ENCODE assay signal across 8 cellular contexts in genomic region chr1:60281360-60281932, GRCh38.
DNase-seq lines count a peak whose midpoint lies in the region; ATAC-seq and TF ChIP-seq lines count a peak whose summit lies in the region.

No MANE protein-coding gene starts in this region.

- no peak overlapping the region for H3K4me3 ChIP-seq in HAP-1
- H3K4me3 ChIP-seq in coronary artery: no peak overlapping the region
- H3K4me3 ChIP-seq in right lobe of liver: peak overlapping the region in 1 of 3 donors; percentile 11
- no peak overlapping the region for H3K4me3 ChIP-seq in tibial artery

- intact Hi-C loops in Right ventricle myocardium inferior (cut with DNase I) (loop anchor here (2.0 to 10.0 kb wide), 2 partner anchors 483 to 1573 kb away; no protein-coding TSS in a partner anchor), cardiac septum (cut with DNase I) (loop anchor here (5.0 to 10.0 kb wide), 3 partner anchors 481 to 1573 kb away; no protein-coding TSS in a partner anchor), right lobe of liver (cut with DNase I) (no loop called here), tibial artery (cut with DNase I; ENCODE audit: low total_unique reads) (loop anchor here (5.0 to 10.0 kb wide), 2 partner anchors 761 to 1183 kb away; no protein-coding TSS in a partner anchor)

- no peaks in the 10 kb centered on the region for H3K27me3 ChIP-seq in HAP-1 (ENCODE audit: low read depth)
- no peaks in the 10 kb centered on the region for H3K27me3 ChIP-seq in right lobe of liver
- no peaks in the 10 kb centered on the region for H3K27me3 ChIP-seq in tibial artery

- ATAC-seq in Right ventricle myocardium inferior: peak; percentile 88
- ATAC-seq in right lobe of liver: peak; percentile 96 to 99 (median 98)

- WGBS in right lobe of liver (ENCODE audit: insufficient coverage, low coverage, low lambda C conversion rate, missing lambda C conversion rate): 7% methylated on average over 9 of the region's 9 CpGs

- TF ChIP-seq POLR2A in right lobe of liver (IDR thresholded peaks at IDR 0.05): no peak

- H3K36me3 ChIP-seq in HAP-1 (replicated peaks) (no peaks in the 10 kb centered on the region), right lobe of liver (no peaks in the 10 kb centered on the region), tibial artery (no peaks in the 10 kb centered on the region)

- in situ Hi-C loops in HAP-1 (cut with MboI; ENCODE audit: low sequenced_read_pairs): no loop called here

- DNase-seq in Right ventricle myocardium inferior (ENCODE audit: missing footprints) (no peak), cardiac septum (ENCODE audit: low spot score) (no peak), HAP-1 (ENCODE audit: low spot score in 2 of 2) (peak; percentile 71), LHCN-M2 (ENCODE audit: low read depth) (peak; percentile 87), RKO (ENCODE audit: low spot score) (peak; percentile 83), coronary artery (ENCODE audit: low spot score) (peak; percentile 78), right lobe of liver (peak; percentile 64 to 76 (median 70)), tibial artery (peak; percentile 64 to 74)

- TF ChIP-seq CTCF in coronary artery (IDR thresholded peaks at IDR 0.05) (peak; percentile 87), right lobe of liver (IDR thresholded peaks at IDR 0.05) (peak; percentile 89 to 93 (median 91)), tibial artery (IDR thresholded peaks at IDR 0.05) (peak; percentile 86 to 90)

- H3K27ac ChIP-seq in coronary artery (no peak overlapping the region), right lobe of liver (peak overlapping the region in 2 of 3 donors; percentile 13 to 74), tibial artery (no peak overlapping the region)

- no peaks in the 10 kb centered on the region for H3K9me3 ChIP-seq in HAP-1
- no peaks in the 10 kb centered on the region for H3K9me3 ChIP-seq in right lobe of liver
- no peaks in the 10 kb centered on the region for H3K9me3 ChIP-seq in tibial artery

- H3K4me1 ChIP-seq in HAP-1 (no peaks in the 10 kb centered on the region), right lobe of liver (peaks cover 0 to 45% (median 6%) of the 10 kb centered on the region in 4 donors), tibial artery (peaks cover 0 to 41% (median 14%) of the 10 kb centered on the region in 4 donors)

Comparison
In these comparisons a context has a peak if more than half of its experiments do, and no peak if none do; other contexts are left out.
1. DNase-seq: peak in HAP-1 (2 of 2), LHCN-M2 (single experiment), RKO (single experiment), coronary artery (single experiment), right lobe of liver (3 of 3) and tibial artery (2 of 2); none in Right ventricle myocardium inferior (single experiment) and cardiac septum (single experiment).
2. H3K27ac ChIP-seq: peak in right lobe of liver (2 of 3); none in coronary artery (0 of 2) and tibial artery (0 of 2).
3. intact Hi-C loops: an anchor here in Right ventricle myocardium inferior (2.0 to 10.0 kb wide), cardiac septum (5.0 to 10.0 kb wide) and tibial artery (5.0 to 10.0 kb wide); none called in right lobe of liver.
4. Peak in every context shown above with its lines, with median percentiles within 50 percentile points of each other: CTCF ChIP-seq.